20 cellular contexts compared by ENCODE assay signal in genomic region chr1:154787171-154787570, GRCh38.
"Had no signal": no experiment of that assay in that cellular context is flagged by ENCODE, and none has a peak within 500 bp of the region (broad histone marks: within the 10 kb centered on the region; RNA-seq: fewer than 3 reads in every experiment).

No MANE protein-coding gene starts in this region.

- H3K27me3 ChIP-seq: ascending aorta, breast epithelium had no signal

- H3K4me3 Mint-ChIP-seq: activated CD4-positive, alpha-beta memory T cell treated with anti-CD3 and anti-CD28 coated beads for 36 hours; activated naive CD4-positive, alpha-beta T cell treated with anti-CD3 and anti-CD28 coated beads for 36 hours; immature natural killer cell; natural killer cell had no signal

- H3K9me3 ChIP-seq: ascending aorta, breast epithelium, gastroesophageal sphincter, heart left ventricle, tibial nerve had no signal

- H3K9me3 Mint-ChIP-seq: activated CD4-positive, alpha-beta memory T cell treated with anti-CD3 and anti-CD28 coated beads for 36 hours; activated naive CD4-positive, alpha-beta T cell treated with anti-CD3 and anti-CD28 coated beads for 36 hours; activated T-helper 2 cell treated with anti-CD3 and anti-CD28 coated beads, Interferon-gamma antibody, Interleukin-2, Interleukin-4, amounts not matched to agents 10 μg/mL and 5 μg/mL and 100 μg/mL, durations not matched to agents 14 hours and 24 hours and 36 hours; natural killer cell had no signal

- H3K27ac Mint-ChIP-seq: activated CD4-positive, alpha-beta memory T cell treated with anti-CD3 and anti-CD28 coated beads for 36 hours; activated T-helper 2 cell treated with anti-CD3 and anti-CD28 coated beads, Interferon-gamma antibody, Interleukin-2, Interleukin-4, amounts not matched to agents 10 μg/mL and 5 μg/mL and 100 μg/mL, durations not matched to agents 14 hours and 24 hours and 36 hours; immature natural killer cell; natural killer cell had no signal

- H3K36me3 Mint-ChIP-seq: activated CD4-positive, alpha-beta memory T cell treated with anti-CD3 and anti-CD28 coated beads for 36 hours; natural killer cell had no signal

- H3K27me3 Mint-ChIP-seq: activated CD4-positive, alpha-beta memory T cell treated with anti-CD3 and anti-CD28 coated beads for 36 hours had no signal

- H3K4me1 ChIP-seq: ascending aorta, breast epithelium had no signal

- H3K36me3 ChIP-seq: ascending aorta, breast epithelium, gastroesophageal sphincter, heart left ventricle, tibial nerve had no signal

- DNase-seq: activated CD4-positive, alpha-beta memory T cell treated with anti-CD3 and anti-CD28 coated beads for 36 hours; activated naive CD4-positive, alpha-beta T cell treated with anti-CD3 and anti-CD28 coated beads for 36 hours; activated T-cell treated with anti-CD3 and anti-CD28 coated beads, Interleukin-2, amount 50 U/mL, for 1 hour; cerebellar nuclear complex; cortex of kidney; heart left ventricle; immature natural killer cell; mesendoderm; natural killer cell; nucleus accumbens; posterior cingulate gyrus; stimulated activated CD4-positive, alpha-beta T cell treated with anti-CD3 and anti-CD28 coated beads, Interleukin-2, amount 100 ng/mL, for 24 hours; stimulated activated naive CD4-positive, alpha-beta T cell treated with Interleukin-2 at 50 U/mL for 16 hours; SW 1271; T-helper 2 cell had no signal

- ATAC-seq: gastroesophageal sphincter, heart left ventricle, natural killer cell had no signal

- H3K27ac ChIP-seq: ascending aorta, breast epithelium, gastroesophageal sphincter, heart left ventricle, tibial nerve had no signal

- H3K4me3 ChIP-seq: ascending aorta, breast epithelium, gastroesophageal sphincter, heart left ventricle, tibial nerve had no signal
